8 cellular contexts compared by ENCODE assay signal in genomic region chr19:38692458-38693379, GRCh38. TPM values are rescaled to one million over a fixed set of nuclear protein-coding genes. Genes with fewer than 3 reads are reported as not detected.
DNase-seq lines count a peak whose midpoint lies in the region; ATAC-seq and TF ChIP-seq lines count a peak whose summit lies in the region.

No MANE protein-coding gene starts in this region.

- peaks cover 40% of the 10 kb centered on the region for H3K36me3 ChIP-seq in HUES6 (ENCODE audit: control insufficient read depth, insufficient read depth, low read length)
- peaks cover 0 to 2% of the 10 kb centered on the region in 2 donors for H3K36me3 ChIP-seq in body of pancreas (replicated peaks in 1 of 2; ENCODE audit: insufficient read depth in 1 of 2, low read depth in 2 of 2)
- H3K36me3 ChIP-seq in subcutaneous abdominal adipose tissue (ENCODE audit: control insufficient read depth in 5 of 5, insufficient read depth in 5 of 5, low read length in 5 of 5) = peaks cover 0 to 19% (median 9%) of the 10 kb centered on the region in 5 donors

- TF ChIP-seq CTCF in body of pancreas (IDR thresholded peaks at IDR 0.05) = no peak

- no peaks in the 10 kb centered on the region for H3K9me3 ChIP-seq in HUES6 (ENCODE audit: control insufficient read depth, insufficient read depth, low read depth, low read length)
- H3K9me3 ChIP-seq in body of pancreas = no peaks in the 10 kb centered on the region
- H3K9me3 ChIP-seq in subcutaneous abdominal adipose tissue (ENCODE audit: control insufficient read depth in 5 of 5, low read length in 5 of 5) = no peaks in the 10 kb centered on the region

- ATAC-seq in body of pancreas = no peak
- no peak for ATAC-seq in HG03354 (IDR thresholded peaks at IDR 0.05; ENCODE audit: poor library complexity, severe bottlenecking, unreplicated experiment)

- TF ChIP-seq POLR2A in body of pancreas (IDR thresholded peaks at IDR 0.05) = no peak

- H3K27me3 ChIP-seq in HUES6 (ENCODE audit: control insufficient read depth, insufficient read depth, low read length) (no peaks in the 10 kb centered on the region), body of pancreas (no peaks in the 10 kb centered on the region), layer of hippocampus (ENCODE audit: control insufficient read depth, insufficient read depth, low read length) (no peaks in the 10 kb centered on the region), subcutaneous abdominal adipose tissue (ENCODE audit: control insufficient read depth in 5 of 5, insufficient read depth in 4 of 5, low read length in 5 of 5) (no peaks in the 10 kb centered on the region)

- 72 to 77% methylated on average over 18 to 25 of the region's 25 CpGs for WGBS in body of pancreas, 2 donors

- H3K9ac ChIP-seq in HUES6 (ENCODE audit: low read length) (peak overlapping the region; percentile 67), subcutaneous abdominal adipose tissue (ENCODE audit: low read length in 5 of 5) (peak overlapping the region in 2 of 5 donors; percentile 16 to 31)

- H3K4me1 ChIP-seq in HUES6 (ENCODE audit: control insufficient read depth, insufficient read depth, low read length) (peaks cover 75% of the 10 kb centered on the region), body of pancreas (peaks cover 91% of the 10 kb centered on the region), subcutaneous abdominal adipose tissue (ENCODE audit: control insufficient read depth in 5 of 5, insufficient read depth in 5 of 5, low read length in 5 of 5) (peaks cover 25 to 76% (median 74%) of the 10 kb centered on the region in 5 donors)

- H3K27ac ChIP-seq in HUES6 (ENCODE audit: low read depth, low read length) = peak overlapping the region; percentile 74
- peak overlapping the region; percentile 70 to 98 (median 91) for H3K27ac ChIP-seq in body of pancreas
- peak overlapping the region; percentile 71 for H3K27ac ChIP-seq in layer of hippocampus (ENCODE audit: low read depth, low read length)
- peak overlapping the region; percentile 77 for H3K27ac ChIP-seq in subcutaneous abdominal adipose tissue (ENCODE audit: low read depth, low read length)

- H3K4me3 ChIP-seq in HUES6 (ENCODE audit: low read depth, low read length) = peak overlapping the region; percentile 5; the same call in 1 of the 2 replicates
- no peak overlapping the region for H3K4me3 ChIP-seq in body of pancreas
- H3K4me3 ChIP-seq in subcutaneous abdominal adipose tissue (ENCODE audit: low read depth in 1 of 5, low read length in 5 of 5) = peak overlapping the region in 1 of 5 donors; percentile 5

- intact Hi-C loops in body of pancreas (cut with DNase I) = no loop called here

- no peak for DNase-seq in body of pancreas
- no peak for DNase-seq in glomerular visceral epithelial cell (ENCODE audit: extremely low spot score)
- DNase-seq in T-helper 9 cell = no peak
- no peak for DNase-seq in SW 1271 (lab: John Stamatoyannopoulos, UW)

RNA-seq across cellular contexts. Expression of gene ACTN4, which starts 45.3 kb away (rescaled TPM):
- 100 to 1,000 TPM; 143 to 148 TPM for total RNA-seq in body of pancreas

RNA-seq across cellular contexts. Expression of gene CAPN12, which starts 51.6 kb away (rescaled TPM):
- 10 to 100 TPM in 1 of 2 donors, 1 to 10 TPM in 1; 9.9 to 11.4 TPM for total RNA-seq in body of pancreas
